Comparison of ENCODE assay signal across 10 cellular contexts in genomic region chr18:44744206-44745180, GRCh38.
DNase-seq lines count a peak whose midpoint lies in the region; ATAC-seq lines count a peak whose summit lies in the region.
"Had no signal": no experiment of that assay in that cellular context is flagged by ENCODE, and none has a peak within 500 bp of the region (broad histone marks: within the 10 kb centered on the region; RNA-seq: fewer than 3 reads in every experiment).

No MANE protein-coding gene starts in this region.

- ATAC-seq in left ventricle myocardium superior (peak; percentile 65), GM18498 (IDR thresholded peaks at IDR 0.05; ENCODE audit: unreplicated experiment) (no peak)
- ATAC-seq: activated CD4-positive, alpha-beta T cell treated with anti-CD3 and anti-CD28 coated beads for 36 hours had no signal

- peak; percentile 43 for DNase-seq in DMS153 treated with DMSO at 0.1 percent for 48 hours (lab: John Stamatoyannopoulos, UW; ENCODE audit: unreplicated experiment)
- peak; percentile 50 to 60 for DNase-seq in SJCRH30
- DNase-seq in left ventricle myocardium superior, result peak; percentile 71
- peak; percentile 47 for DNase-seq in pons (ENCODE audit: low spot score)
- DNase-seq in activated effector memory CD4-positive, alpha-beta T cell treated with anti-CD3 and anti-CD28 coated beads, Interleukin-2, amount 50 U/mL, for 16 hours, result no peak
- DNase-seq in ureter (ENCODE audit: low spot score), result no peak
- no peak for DNase-seq in NCI-H510A treated with DMSO at 0.1 percent for 48 hours (lab: John Stamatoyannopoulos, UW)
- DNase-seq: activated CD4-positive, alpha-beta T cell treated with anti-CD3 and anti-CD28 coated beads for 36 hours; MV-4-11 had no signal

- H3K4me3 ChIP-seq in SJCRH30, result peak overlapping the region; percentile 51

- H3K36me3 ChIP-seq in SJCRH30, result no peaks in the 10 kb centered on the region

- intact Hi-C loops in left ventricle myocardium superior (cut with micrococcal nuclease), result no loop called here

- no peaks in the 10 kb centered on the region for H3K9me3 ChIP-seq in SJCRH30 (replicated peaks)

- H3K27me3 ChIP-seq in SJCRH30, result no peaks in the 10 kb centered on the region

- H3K27ac ChIP-seq in SJCRH30, result peak overlapping the region; percentile 90

- peaks cover 22% of the 10 kb centered on the region for H3K4me1 ChIP-seq in SJCRH30

Comparison
In these comparisons a context has a peak if more than half of its experiments do, and no peak if none do; other contexts are left out.
1. DNase-seq: peak in DMS153 treated with DMSO at 0.1 percent for 48 hours (single experiment), SJCRH30 (2 of 2), left ventricle myocardium superior (single experiment) and pons (single experiment); none in activated effector memory CD4-positive, alpha-beta T cell treated with anti-CD3 and anti-CD28 coated beads, Interleukin-2, amount 50 U/mL, for 16 hours (single experiment), ureter (single experiment) and NCI-H510A treated with DMSO at 0.1 percent for 48 hours (single experiment).